ENCODE assay signal across 3 cellular contexts in the genomic region with DNA sequence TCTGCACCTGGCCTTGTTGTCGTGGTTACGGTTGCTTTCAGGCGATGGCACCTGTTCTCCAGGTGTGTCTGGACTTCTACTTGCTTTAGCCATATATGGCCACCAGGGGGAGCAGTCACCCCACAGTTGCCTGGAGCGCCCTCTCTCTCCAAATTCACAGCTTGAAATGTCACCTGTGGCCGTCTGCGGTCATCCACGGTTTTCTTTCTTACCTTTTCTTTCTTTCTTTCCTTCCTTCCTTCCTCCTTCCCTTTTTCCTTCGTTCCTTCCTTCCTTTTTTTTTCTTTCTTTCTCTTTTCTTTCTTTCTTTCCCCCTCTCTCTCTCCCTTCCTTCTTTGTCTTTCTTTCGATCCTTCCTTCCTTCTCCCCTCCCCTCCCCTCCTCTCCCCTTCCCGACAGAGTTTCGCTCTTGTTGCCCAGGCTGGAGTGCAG.
TF ChIP-seq lines count a peak whose summit lies in the region.

No MANE protein-coding gene starts in this region.

TF ChIP-seq in GM23338, 12 proteins besides CTCF, POLR2A, EP300 and RAD21 (continued from another document):
- TF ChIP-seq, protein P1, sequence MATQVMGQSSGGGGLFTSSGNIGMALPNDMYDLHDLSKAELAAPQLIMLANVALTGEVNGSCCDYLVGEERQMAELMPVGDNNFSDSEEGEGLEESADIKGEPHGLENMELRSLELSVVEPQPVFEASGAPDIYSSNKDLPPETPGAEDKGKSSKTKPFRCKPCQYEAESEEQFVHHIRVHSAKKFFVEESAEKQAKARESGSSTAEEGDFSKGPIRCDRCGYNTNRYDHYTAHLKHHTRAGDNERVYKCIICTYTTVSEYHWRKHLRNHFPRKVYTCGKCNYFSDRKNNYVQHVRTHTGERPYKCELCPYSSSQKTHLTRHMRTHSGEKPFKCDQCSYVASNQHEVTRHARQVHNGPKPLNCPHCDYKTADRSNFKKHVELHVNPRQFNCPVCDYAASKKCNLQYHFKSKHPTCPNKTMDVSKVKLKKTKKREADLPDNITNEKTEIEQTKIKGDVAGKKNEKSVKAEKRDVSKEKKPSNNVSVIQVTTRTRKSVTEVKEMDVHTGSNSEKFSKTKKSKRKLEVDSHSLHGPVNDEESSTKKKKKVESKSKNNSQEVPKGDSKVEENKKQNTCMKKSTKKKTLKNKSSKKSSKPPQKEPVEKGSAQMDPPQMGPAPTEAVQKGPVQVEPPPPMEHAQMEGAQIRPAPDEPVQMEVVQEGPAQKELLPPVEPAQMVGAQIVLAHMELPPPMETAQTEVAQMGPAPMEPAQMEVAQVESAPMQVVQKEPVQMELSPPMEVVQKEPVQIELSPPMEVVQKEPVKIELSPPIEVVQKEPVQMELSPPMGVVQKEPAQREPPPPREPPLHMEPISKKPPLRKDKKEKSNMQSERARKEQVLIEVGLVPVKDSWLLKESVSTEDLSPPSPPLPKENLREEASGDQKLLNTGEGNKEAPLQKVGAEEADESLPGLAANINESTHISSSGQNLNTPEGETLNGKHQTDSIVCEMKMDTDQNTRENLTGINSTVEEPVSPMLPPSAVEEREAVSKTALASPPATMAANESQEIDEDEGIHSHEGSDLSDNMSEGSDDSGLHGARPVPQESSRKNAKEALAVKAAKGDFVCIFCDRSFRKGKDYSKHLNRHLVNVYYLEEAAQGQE (IDR thresholded peaks at IDR 0.05; ENCODE audit: unreplicated experiment) = no peak

TF ChIP-seq in WTC11, 78 proteins besides CTCF, POLR2A, EP300 and RAD21 (continued from another document):
- TF ChIP-seq, protein P2, sequence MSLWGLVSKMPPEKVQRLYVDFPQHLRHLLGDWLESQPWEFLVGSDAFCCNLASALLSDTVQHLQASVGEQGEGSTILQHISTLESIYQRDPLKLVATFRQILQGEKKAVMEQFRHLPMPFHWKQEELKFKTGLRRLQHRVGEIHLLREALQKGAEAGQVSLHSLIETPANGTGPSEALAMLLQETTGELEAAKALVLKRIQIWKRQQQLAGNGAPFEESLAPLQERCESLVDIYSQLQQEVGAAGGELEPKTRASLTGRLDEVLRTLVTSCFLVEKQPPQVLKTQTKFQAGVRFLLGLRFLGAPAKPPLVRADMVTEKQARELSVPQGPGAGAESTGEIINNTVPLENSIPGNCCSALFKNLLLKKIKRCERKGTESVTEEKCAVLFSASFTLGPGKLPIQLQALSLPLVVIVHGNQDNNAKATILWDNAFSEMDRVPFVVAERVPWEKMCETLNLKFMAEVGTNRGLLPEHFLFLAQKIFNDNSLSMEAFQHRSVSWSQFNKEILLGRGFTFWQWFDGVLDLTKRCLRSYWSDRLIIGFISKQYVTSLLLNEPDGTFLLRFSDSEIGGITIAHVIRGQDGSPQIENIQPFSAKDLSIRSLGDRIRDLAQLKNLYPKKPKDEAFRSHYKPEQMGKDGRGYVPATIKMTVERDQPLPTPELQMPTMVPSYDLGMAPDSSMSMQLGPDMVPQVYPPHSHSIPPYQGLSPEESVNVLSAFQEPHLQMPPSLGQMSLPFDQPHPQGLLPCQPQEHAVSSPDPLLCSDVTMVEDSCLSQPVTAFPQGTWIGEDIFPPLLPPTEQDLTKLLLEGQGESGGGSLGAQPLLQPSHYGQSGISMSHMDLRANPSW (CRISPR knock-in tag; conservative IDR thresholded peaks at IDR 0.05; ENCODE audit: low read depth) = no peak
TF ChIP-seq in WTC11: peak in this region for 1.

TF ChIP-seq in HepG2, 621 proteins besides CTCF, POLR2A, EP300 and RAD21 (continued from another document):
- TF ChIP-seq, protein P3, sequence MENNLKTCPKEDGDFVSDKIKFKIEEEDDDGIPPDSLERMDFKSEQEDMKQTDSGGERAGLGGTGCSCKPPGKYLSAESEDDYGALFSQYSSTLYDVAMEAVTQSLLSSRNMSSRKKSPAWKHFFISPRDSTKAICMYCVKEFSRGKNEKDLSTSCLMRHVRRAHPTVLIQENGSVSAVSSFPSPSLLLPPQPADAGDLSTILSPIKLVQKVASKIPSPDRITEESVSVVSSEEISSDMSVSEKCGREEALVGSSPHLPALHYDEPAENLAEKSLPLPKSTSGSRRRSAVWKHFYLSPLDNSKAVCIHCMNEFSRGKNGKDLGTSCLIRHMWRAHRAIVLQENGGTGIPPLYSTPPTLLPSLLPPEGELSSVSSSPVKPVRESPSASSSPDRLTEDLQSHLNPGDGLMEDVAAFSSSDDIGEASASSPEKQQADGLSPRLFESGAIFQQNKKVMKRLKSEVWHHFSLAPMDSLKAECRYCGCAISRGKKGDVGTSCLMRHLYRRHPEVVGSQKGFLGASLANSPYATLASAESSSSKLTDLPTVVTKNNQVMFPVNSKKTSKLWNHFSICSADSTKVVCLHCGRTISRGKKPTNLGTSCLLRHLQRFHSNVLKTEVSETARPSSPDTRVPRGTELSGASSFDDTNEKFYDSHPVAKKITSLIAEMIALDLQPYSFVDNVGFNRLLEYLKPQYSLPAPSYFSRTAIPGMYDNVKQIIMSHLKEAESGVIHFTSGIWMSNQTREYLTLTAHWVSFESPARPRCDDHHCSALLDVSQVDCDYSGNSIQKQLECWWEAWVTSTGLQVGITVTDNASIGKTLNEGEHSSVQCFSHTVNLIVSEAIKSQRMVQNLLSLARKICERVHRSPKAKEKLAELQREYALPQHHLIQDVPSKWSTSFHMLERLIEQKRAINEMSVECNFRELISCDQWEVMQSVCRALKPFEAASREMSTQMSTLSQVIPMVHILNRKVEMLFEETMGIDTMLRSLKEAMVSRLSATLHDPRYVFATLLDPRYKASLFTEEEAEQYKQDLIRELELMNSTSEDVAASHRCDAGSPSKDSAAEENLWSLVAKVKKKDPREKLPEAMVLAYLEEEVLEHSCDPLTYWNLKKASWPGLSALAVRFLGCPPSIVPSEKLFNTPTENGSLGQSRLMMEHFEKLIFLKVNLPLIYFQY (CRISPR knock-in tag; IDR thresholded peaks at IDR 0.05; ENCODE audit: borderline replicate concordance) = no peak
- TF ChIP-seq ZIK1 (CRISPR knock-in tag; IDR thresholded peaks at IDR 0.05; ENCODE audit: borderline replicate concordance, low read depth) (no peak), TCF12 (IDR thresholded peaks at IDR 0.05) (no peak), TCF12 (CRISPR knock-in tag; IDR thresholded peaks at IDR 0.05) (no peak), TEAD2 (CRISPR knock-in tag; IDR thresholded peaks at IDR 0.05) (no peak), KLF9 (CRISPR knock-in tag; IDR thresholded peaks at IDR 0.05; ENCODE audit: low read depth) (no peak), NFRKB (IDR thresholded peaks at IDR 0.05) (no peak), ZBTB8A (CRISPR knock-in tag; IDR thresholded peaks at IDR 0.05; ENCODE audit: borderline replicate concordance, low read depth) (no peak), ZFP82 (CRISPR knock-in tag; IDR thresholded peaks at IDR 0.05; ENCODE audit: borderline replicate concordance) (no peak), YY1 (IDR thresholded peaks at IDR 0.05; ENCODE audit: insufficient read depth, insufficient replicate concordance, low read depth, low read length) (no peak), CCAR2 (optimal IDR thresholded peaks at IDR 0.05; ENCODE audit: low read depth, low read length) (no peak), BRCA1 (CRISPR knock-in tag; IDR thresholded peaks at IDR 0.05) (no peak), PHF8 (CRISPR knock-in tag; IDR thresholded peaks at IDR 0.05) (no peak), ZNF510 (CRISPR knock-in tag; IDR thresholded peaks at IDR 0.05; ENCODE audit: low read depth) (no peak), SNAI1 (CRISPR knock-in tag; IDR thresholded peaks at IDR 0.05; ENCODE audit: borderline replicate concordance) (no peak), ARNTL (CRISPR knock-in tag; IDR thresholded peaks at IDR 0.05) (no peak), FOXK2 (IDR thresholded peaks at IDR 0.05) (no peak), ONECUT2 (CRISPR knock-in tag; IDR thresholded peaks at IDR 0.05) (no peak), TP53 (CRISPR knock-in tag; conservative IDR thresholded peaks at IDR 0.05) (no peak), ZNF703 (CRISPR knock-in tag; IDR thresholded peaks at IDR 0.05; ENCODE audit: borderline replicate concordance) (no peak), KDM1A (CRISPR knock-in tag; IDR thresholded peaks at IDR 0.05) (no peak), FOXC1 (CRISPR knock-in tag; IDR thresholded peaks at IDR 0.05; ENCODE audit: borderline replicate concordance) (no peak), SMC3 (IDR thresholded peaks at IDR 0.05; ENCODE audit: low read length) (peak; percentile 93), CHD4 (IDR thresholded peaks at IDR 0.05; ENCODE audit: borderline replicate concordance, low read length) (no peak)
- TF ChIP-seq, protein P4, sequence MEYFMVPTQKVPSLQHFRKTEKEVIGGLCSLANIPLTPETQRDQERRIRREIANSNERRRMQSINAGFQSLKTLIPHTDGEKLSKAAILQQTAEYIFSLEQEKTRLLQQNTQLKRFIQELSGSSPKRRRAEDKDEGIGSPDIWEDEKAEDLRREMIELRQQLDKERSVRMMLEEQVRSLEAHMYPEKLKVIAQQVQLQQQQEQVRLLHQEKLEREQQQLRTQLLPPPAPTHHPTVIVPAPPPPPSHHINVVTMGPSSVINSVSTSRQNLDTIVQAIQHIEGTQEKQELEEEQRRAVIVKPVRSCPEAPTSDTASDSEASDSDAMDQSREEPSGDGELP (IDR thresholded peaks at IDR 0.05; ENCODE audit: borderline replicate concordance, low read depth) = peak; percentile 17; the same call in 1 of the 2 replicates
- TF ChIP-seq, protein P5, sequence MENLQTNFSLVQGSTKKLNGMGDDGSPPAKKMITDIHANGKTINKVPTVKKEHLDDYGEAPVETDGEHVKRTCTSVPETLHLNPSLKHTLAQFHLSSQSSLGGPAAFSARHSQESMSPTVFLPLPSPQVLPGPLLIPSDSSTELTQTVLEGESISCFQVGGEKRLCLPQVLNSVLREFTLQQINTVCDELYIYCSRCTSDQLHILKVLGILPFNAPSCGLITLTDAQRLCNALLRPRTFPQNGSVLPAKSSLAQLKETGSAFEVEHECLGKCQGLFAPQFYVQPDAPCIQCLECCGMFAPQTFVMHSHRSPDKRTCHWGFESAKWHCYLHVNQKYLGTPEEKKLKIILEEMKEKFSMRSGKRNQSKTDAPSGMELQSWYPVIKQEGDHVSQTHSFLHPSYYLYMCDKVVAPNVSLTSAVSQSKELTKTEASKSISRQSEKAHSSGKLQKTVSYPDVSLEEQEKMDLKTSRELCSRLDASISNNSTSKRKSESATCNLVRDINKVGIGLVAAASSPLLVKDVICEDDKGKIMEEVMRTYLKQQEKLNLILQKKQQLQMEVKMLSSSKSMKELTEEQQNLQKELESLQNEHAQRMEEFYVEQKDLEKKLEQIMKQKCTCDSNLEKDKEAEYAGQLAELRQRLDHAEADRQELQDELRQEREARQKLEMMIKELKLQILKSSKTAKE (CRISPR knock-in tag; IDR thresholded peaks at IDR 0.05; ENCODE audit: borderline replicate concordance) = no peak
- TF ChIP-seq, protein P6, sequence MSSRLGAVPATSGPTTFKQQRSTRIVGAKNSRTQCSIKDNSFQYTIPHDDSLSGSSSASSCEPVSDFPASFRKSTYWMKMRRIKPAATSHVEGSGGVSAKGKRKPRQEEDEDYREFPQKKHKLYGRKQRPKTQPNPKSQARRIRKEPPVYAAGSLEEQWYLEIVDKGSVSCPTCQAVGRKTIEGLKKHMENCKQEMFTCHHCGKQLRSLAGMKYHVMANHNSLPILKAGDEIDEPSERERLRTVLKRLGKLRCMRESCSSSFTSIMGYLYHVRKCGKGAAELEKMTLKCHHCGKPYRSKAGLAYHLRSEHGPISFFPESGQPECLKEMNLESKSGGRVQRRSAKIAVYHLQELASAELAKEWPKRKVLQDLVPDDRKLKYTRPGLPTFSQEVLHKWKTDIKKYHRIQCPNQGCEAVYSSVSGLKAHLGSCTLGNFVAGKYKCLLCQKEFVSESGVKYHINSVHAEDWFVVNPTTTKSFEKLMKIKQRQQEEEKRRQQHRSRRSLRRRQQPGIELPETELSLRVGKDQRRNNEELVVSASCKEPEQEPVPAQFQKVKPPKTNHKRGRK (CRISPR knock-in tag; IDR thresholded peaks at IDR 0.05) = peak; percentile 90
- TF ChIP-seq, protein P7, sequence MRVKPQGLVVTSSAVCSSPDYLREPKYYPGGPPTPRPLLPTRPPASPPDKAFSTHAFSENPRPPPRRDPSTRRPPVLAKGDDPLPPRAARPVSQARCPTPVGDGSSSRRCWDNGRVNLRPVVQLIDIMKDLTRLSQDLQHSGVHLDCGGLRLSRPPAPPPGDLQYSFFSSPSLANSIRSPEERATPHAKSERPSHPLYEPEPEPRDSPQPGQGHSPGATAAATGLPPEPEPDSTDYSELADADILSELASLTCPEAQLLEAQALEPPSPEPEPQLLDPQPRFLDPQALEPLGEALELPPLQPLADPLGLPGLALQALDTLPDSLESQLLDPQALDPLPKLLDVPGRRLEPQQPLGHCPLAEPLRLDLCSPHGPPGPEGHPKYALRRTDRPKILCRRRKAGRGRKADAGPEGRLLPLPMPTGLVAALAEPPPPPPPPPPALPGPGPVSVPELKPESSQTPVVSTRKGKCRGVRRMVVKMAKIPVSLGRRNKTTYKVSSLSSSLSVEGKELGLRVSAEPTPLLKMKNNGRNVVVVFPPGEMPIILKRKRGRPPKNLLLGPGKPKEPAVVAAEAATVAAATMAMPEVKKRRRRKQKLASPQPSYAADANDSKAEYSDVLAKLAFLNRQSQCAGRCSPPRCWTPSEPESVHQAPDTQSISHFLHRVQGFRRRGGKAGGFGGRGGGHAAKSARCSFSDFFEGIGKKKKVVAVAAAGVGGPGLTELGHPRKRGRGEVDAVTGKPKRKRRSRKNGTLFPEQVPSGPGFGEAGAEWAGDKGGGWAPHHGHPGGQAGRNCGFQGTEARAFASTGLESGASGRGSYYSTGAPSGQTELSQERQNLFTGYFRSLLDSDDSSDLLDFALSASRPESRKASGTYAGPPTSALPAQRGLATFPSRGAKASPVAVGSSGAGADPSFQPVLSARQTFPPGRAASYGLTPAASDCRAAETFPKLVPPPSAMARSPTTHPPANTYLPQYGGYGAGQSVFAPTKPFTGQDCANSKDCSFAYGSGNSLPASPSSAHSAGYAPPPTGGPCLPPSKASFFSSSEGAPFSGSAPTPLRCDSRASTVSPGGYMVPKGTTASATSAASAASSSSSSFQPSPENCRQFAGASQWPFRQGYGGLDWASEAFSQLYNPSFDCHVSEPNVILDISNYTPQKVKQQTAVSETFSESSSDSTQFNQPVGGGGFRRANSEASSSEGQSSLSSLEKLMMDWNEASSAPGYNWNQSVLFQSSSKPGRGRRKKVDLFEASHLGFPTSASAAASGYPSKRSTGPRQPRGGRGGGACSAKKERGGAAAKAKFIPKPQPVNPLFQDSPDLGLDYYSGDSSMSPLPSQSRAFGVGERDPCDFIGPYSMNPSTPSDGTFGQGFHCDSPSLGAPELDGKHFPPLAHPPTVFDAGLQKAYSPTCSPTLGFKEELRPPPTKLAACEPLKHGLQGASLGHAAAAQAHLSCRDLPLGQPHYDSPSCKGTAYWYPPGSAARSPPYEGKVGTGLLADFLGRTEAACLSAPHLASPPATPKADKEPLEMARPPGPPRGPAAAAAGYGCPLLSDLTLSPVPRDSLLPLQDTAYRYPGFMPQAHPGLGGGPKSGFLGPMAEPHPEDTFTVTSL (CRISPR knock-in tag; IDR thresholded peaks at IDR 0.05; ENCODE audit: borderline replicate concordance) = no peak
